In the genomic region with DNA sequence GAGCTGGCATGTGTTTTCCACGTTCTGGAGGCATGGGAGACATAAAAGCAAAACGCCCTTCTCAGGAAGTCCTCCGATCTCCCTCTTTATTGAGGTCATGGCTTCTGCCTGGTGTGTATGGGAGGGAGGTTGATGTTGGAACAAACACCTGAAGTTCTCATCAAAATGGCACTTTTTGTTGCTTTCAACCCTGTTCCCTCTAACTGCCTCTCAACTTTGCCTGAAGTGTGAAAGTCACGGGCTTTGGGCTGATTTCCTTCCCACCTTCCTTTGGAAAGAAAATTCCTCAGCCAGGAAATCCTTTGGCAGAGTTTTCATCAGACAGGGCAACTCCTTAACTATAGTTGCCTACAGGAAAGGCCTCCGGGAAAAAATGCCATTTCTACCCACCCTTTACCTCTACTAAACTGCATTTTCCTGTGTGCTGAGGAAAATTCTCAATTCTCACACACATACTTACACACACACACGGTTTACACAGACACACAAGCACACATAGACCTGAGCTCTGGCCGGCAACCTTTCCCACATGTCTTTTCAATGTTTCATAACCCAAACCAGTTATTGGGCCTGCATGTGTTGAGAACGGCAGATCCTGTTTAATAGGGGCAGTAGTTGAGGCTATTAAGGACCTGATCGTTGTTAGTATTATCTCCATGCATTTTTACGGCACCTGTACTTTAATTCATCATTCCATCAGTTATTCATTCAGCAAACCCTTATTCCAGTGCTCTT, we compare ENCODE assay signal across 1 cellular context.
TF ChIP-seq lines count a peak whose summit lies in the region.

No MANE protein-coding gene starts in this region.

TF ChIP-seq in endothelial cell of umbilical vein, 7 proteins besides CTCF, POLR2A, EP300 and RAD21:
- TF ChIP-seq FOS (IDR thresholded peaks at IDR 0.05; ENCODE audit: borderline replicate concordance, insufficient read depth, low read length), result no peak
- no peak for TF ChIP-seq JUN (IDR thresholded peaks at IDR 0.05; ENCODE audit: borderline replicate concordance, insufficient read depth, insufficient read length, low read depth)
- no peak for TF ChIP-seq EZH2 (IDR thresholded peaks at IDR 0.05; ENCODE audit: borderline replicate concordance, low read depth, low read length, severe bottlenecking)
- TF ChIP-seq MYC (IDR thresholded peaks at IDR 0.05; ENCODE audit: low read depth, low read length), result no peak
